In the genomic region with DNA sequence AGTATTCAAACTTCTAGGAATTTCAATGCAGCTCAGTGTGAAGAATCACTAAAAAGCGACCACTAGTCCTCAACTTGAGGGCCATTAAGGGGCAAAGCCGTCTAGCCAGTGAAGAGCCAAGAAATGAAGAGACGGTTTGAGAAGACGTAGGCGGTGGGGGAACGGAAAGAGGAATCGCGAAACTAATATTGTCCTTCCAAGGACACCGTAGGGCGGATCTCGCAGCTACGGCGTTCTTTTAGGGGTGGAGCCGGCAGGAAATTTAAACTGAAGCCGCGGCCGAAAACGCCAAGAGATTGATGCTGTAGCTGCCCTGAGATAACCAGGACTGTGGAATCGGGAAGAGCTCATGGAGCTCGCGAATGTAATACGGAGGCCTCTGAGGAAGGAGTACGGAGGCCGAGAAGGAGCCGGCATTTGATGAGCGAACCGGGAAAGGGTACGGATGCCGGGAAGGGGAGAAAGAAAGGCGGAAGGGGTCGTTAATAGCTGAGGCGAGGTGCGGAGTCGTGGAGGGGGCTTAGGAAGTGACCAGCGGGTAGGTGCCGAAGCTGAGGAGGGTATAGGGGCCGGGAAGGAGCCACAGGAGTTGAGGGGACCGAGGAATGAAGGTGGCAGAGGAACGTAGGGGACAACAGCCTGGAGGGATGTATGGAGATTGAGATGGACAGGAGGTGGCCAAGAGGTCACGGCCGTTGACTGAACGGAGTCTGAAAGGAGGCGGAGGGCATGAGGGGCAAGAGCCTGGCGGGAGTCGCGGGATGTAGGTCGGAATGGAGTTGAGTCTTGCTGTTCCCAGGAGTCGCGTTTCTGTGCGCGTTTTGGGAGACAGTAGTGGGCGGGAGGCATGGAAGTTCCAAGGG, we compare ENCODE assay signal across 1 cellular context.
A peak's percentile ranks its signal among the peaks of the same experiment; 100 is the strongest.
TF ChIP-seq lines count a peak whose summit lies in the region.

A gene with protein sequence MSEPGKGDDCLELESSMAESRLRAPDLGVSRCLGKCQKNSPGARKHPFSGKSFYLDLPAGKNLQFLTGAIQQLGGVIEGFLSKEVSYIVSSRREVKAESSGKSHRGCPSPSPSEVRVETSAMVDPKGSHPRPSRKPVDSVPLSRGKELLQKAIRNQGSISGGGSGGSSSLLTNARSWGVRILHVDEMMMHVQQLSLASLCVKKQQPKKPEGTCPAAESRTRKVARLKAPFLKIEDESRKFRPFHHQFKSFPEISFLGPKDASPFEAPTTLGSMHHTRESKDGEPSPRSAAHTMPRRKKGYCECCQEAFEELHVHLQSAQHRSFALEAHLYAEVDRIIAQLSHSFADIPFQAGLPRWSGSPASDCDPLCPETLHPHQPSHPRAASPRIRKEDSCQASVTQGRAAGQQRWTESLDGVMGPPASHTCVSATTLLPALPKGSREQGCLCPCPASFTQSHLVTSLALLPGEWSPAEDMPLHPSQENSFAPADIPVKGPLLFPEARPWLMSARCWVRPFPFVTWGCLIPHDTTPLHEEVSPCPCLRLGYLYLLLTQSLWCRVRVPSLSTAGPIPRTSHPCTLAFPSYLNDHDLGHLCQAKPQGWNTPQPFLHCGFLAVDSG (plus strand): TSS at position 265 of the 863 bp plus-strand sequence. CDS start 156 bp downstream, at position 421.

TF ChIP-seq in K562, 482 proteins besides CTCF, POLR2A, EP300 and RAD21 (continued from another document and continues in another):
- TF ChIP-seq, protein P1, sequence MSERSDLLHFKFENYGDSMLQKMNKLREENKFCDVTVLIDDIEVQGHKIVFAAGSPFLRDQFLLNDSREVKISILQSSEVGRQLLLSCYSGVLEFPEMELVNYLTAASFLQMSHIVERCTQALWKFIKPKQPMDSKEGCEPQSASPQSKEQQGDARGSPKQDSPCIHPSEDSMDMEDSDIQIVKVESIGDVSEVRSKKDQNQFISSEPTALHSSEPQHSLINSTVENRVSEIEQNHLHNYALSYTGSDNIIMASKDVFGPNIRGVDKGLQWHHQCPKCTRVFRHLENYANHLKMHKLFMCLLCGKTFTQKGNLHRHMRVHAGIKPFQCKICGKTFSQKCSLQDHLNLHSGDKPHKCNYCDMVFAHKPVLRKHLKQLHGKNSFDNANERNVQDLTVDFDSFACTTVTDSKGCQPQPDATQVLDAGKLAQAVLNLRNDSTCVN (CRISPR knock-in tag; IDR thresholded peaks at IDR 0.05), result no peak
- TF ChIP-seq, protein P2, sequence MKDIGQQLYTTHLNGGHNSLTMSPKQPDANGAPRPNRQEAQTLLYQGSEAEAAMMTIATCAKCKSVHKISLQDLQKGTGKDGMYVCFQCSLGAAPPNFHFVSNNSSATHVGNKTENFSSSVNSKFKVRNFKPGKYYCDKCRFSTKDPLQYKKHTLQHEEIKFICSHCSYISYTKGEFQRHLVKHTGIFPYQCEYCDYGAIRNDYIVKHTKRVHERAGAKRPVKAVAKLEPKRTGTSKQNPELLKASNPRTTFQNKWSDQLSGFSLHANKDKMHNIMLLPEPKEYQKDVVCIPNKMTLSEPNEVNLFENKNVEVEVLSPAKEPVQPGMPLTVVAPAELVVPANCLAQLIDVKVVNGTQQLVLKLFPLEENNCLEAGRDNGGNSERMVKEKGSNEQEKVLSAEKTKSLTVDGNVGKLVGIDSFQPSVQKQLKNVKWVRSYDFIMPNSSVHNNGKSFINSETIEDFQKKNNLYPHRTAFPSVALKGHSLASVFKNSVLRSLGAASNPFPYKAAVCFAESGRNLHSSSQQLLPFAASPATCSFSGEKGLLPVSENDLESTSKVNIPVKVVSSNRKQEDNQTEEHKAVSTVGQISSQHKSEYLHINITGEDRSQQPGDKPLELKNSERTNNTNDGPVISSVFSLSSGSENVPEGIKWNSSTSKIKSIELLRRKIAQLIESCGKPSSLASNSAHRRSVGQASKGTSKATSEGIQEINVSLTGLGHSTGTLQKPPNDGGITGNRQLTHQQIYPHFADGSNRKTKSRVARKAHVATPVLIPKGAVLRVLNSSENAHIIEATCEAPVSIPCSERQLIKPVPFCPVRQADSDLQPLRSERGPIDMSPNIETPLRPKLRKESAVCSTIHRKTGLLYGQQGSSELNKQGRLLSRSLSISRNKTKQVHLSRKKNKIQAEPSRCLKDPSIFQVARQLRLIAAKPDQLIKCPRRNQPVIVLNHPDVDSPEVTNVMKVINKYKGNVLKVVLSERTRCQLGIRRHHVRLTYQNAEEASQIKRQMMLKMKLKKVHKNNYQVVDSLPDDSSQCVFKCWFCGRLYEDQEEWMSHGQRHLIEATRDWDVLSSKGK (CRISPR knock-in tag; IDR thresholded peaks at IDR 0.05), result no peak
- no peak for TF ChIP-seq SREBF2 (CRISPR knock-in tag; IDR thresholded peaks at IDR 0.05)
- TF ChIP-seq ZNF436 (CRISPR knock-in tag; IDR thresholded peaks at IDR 0.05), result no peak
- no peak for TF ChIP-seq ZKSCAN3 (CRISPR knock-in tag; IDR thresholded peaks at IDR 0.05)
- TF ChIP-seq NRF1 (conservative IDR thresholded peaks at IDR 0.05 in 1 of 2, IDR thresholded peaks at IDR 0.05 in 1 of 2), result no peak
- TF ChIP-seq SMARCB1 (IDR thresholded peaks at IDR 0.05; ENCODE audit: insufficient read length, low read depth), result no peak
- TF ChIP-seq MTF1 (CRISPR knock-in tag; IDR thresholded peaks at IDR 0.05; ENCODE audit: borderline replicate concordance), result no peak
- TF ChIP-seq, protein P3, sequence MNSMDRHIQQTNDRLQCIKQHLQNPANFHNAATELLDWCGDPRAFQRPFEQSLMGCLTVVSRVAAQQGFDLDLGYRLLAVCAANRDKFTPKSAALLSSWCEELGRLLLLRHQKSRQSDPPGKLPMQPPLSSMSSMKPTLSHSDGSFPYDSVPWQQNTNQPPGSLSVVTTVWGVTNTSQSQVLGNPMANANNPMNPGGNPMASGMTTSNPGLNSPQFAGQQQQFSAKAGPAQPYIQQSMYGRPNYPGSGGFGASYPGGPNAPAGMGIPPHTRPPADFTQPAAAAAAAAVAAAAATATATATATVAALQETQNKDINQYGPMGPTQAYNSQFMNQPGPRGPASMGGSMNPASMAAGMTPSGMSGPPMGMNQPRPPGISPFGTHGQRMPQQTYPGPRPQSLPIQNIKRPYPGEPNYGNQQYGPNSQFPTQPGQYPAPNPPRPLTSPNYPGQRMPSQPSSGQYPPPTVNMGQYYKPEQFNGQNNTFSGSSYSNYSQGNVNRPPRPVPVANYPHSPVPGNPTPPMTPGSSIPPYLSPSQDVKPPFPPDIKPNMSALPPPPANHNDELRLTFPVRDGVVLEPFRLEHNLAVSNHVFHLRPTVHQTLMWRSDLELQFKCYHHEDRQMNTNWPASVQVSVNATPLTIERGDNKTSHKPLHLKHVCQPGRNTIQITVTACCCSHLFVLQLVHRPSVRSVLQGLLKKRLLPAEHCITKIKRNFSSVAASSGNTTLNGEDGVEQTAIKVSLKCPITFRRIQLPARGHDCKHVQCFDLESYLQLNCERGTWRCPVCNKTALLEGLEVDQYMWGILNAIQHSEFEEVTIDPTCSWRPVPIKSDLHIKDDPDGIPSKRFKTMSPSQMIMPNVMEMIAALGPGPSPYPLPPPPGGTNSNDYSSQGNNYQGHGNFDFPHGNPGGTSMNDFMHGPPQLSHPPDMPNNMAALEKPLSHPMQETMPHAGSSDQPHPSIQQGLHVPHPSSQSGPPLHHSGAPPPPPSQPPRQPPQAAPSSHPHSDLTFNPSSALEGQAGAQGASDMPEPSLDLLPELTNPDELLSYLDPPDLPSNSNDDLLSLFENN (IDR thresholded peaks at IDR 0.05; ENCODE audit: low read depth in 2 of 2, low read length in 2 of 2), result 0 out of 4 replicates have a peak, but pooled peaks of 1 of the 2 experiments have one; percentile 35
- TF ChIP-seq JUN (IDR thresholded peaks at IDR 0.05; ENCODE audit: borderline replicate concordance, low read depth, low read length), result no peak; the same call in 1 of the 2 replicates
- TF ChIP-seq JUN (CRISPR knock-in tag; IDR thresholded peaks at IDR 0.05; ENCODE audit: borderline replicate concordance), result no peak
- no peak for TF ChIP-seq DNMT1 (IDR thresholded peaks at IDR 0.05)
- peak; percentile 92 for TF ChIP-seq SUPT5H (IDR thresholded peaks at IDR 0.05)
- TF ChIP-seq SOX6 (IDR thresholded peaks at IDR 0.05), result peak; percentile 26
- TF ChIP-seq ZNF23 (CRISPR knock-in tag; IDR thresholded peaks at IDR 0.05), result no peak
- TF ChIP-seq, protein P4, sequence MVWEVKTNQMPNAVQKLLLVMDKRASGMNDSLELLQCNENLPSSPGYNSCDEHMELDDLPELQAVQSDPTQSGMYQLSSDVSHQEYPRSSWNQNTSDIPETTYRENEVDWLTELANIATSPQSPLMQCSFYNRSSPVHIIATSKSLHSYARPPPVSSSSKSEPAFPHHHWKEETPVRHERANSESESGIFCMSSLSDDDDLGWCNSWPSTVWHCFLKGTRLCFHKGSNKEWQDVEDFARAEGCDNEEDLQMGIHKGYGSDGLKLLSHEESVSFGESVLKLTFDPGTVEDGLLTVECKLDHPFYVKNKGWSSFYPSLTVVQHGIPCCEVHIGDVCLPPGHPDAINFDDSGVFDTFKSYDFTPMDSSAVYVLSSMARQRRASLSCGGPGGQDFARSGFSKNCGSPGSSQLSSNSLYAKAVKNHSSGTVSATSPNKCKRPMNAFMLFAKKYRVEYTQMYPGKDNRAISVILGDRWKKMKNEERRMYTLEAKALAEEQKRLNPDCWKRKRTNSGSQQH (CRISPR knock-in tag; IDR thresholded peaks at IDR 0.05), result 0 out of 2 replicates have a peak, but pooled peaks have one; percentile 11
- TF ChIP-seq TAF9B (IDR thresholded peaks at IDR 0.05; ENCODE audit: partially characterized antibody), result peak; percentile 72
- peak; percentile 7 to 55; a peak in 2 of 4 replicates for TF ChIP-seq FOXK2 (conservative IDR thresholded peaks at IDR 0.05 in 1 of 2, IDR thresholded peaks at IDR 0.05 in 1 of 2; ENCODE audit: low read depth in 2 of 2)
- no peak for TF ChIP-seq ZNF699 (CRISPR knock-in tag; IDR thresholded peaks at IDR 0.05; ENCODE audit: insufficient replicate concordance)
- TF ChIP-seq MIER1 (IDR thresholded peaks at IDR 0.05; ENCODE audit: low read depth), result peak; percentile 20; the same call in 1 of the 2 replicates
- TF ChIP-seq, protein P5, sequence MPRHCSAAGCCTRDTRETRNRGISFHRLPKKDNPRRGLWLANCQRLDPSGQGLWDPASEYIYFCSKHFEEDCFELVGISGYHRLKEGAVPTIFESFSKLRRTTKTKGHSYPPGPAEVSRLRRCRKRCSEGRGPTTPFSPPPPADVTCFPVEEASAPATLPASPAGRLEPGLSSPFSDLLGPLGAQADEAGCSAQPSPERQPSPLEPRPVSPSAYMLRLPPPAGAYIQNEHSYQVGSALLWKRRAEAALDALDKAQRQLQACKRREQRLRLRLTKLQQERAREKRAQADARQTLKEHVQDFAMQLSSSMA (CRISPR knock-in tag; IDR thresholded peaks at IDR 0.05), result no peak
- no peak; the same call in 1 of the 2 replicates for TF ChIP-seq MXI1 (IDR thresholded peaks at IDR 0.05; ENCODE audit: low read depth, low read length)
- peak; percentile 43; the same call in 1 of the 2 replicates for TF ChIP-seq RNF2 (IDR thresholded peaks at IDR 0.05)
- TF ChIP-seq, protein P6, sequence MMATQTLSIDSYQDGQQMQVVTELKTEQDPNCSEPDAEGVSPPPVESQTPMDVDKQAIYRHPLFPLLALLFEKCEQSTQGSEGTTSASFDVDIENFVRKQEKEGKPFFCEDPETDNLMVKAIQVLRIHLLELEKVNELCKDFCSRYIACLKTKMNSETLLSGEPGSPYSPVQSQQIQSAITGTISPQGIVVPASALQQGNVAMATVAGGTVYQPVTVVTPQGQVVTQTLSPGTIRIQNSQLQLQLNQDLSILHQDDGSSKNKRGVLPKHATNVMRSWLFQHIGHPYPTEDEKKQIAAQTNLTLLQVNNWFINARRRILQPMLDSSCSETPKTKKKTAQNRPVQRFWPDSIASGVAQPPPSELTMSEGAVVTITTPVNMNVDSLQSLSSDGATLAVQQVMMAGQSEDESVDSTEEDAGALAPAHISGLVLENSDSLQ (IDR thresholded peaks at IDR 0.05), result peak; percentile 59
- TF ChIP-seq, protein P7, sequence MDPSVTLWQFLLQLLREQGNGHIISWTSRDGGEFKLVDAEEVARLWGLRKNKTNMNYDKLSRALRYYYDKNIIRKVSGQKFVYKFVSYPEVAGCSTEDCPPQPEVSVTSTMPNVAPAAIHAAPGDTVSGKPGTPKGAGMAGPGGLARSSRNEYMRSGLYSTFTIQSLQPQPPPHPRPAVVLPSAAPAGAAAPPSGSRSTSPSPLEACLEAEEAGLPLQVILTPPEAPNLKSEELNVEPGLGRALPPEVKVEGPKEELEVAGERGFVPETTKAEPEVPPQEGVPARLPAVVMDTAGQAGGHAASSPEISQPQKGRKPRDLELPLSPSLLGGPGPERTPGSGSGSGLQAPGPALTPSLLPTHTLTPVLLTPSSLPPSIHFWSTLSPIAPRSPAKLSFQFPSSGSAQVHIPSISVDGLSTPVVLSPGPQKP (CRISPR knock-in tag; IDR thresholded peaks at IDR 0.05), result no peak
- TF ChIP-seq KDM1A (IDR thresholded peaks at IDR 0.05), result peak in 1 of 2 experiments; percentile 19; a peak in 1 of 4 replicates
- TF ChIP-seq, protein P8, sequence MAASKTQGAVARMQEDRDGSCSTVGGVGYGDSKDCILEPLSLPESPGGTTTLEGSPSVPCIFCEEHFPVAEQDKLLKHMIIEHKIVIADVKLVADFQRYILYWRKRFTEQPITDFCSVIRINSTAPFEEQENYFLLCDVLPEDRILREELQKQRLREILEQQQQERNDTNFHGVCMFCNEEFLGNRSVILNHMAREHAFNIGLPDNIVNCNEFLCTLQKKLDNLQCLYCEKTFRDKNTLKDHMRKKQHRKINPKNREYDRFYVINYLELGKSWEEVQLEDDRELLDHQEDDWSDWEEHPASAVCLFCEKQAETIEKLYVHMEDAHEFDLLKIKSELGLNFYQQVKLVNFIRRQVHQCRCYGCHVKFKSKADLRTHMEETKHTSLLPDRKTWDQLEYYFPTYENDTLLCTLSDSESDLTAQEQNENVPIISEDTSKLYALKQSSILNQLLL (CRISPR knock-in tag; IDR thresholded peaks at IDR 0.05; ENCODE audit: borderline replicate concordance), result no peak
- TF ChIP-seq, protein P9, sequence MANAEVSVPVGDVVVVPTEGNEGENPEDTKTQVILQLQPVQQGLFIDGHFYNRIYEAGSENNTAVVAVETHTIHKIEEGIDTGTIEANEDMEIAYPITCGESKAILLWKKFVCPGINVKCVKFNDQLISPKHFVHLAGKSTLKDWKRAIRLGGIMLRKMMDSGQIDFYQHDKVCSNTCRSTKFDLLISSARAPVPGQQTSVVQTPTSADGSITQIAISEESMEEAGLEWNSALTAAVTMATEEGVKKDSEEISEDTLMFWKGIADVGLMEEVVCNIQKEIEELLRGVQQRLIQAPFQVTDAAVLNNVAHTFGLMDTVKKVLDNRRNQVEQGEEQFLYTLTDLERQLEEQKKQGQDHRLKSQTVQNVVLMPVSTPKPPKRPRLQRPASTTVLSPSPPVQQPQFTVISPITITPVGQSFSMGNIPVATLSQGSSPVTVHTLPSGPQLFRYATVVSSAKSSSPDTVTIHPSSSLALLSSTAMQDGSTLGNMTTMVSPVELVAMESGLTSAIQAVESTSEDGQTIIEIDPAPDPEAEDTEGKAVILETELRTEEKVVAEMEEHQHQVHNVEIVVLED (CRISPR knock-in tag; IDR thresholded peaks at IDR 0.05), result no peak
- peak; percentile 65; the same call in 1 of the 2 replicates for TF ChIP-seq XRCC5 (IDR thresholded peaks at IDR 0.05; ENCODE audit: low read depth, low read length)
- no peak for TF ChIP-seq ZSCAN32 (CRISPR knock-in tag; IDR thresholded peaks at IDR 0.05)
- no peak for TF ChIP-seq ZNF311 (CRISPR knock-in tag; IDR thresholded peaks at IDR 0.05)
- no peak for TF ChIP-seq CHD2 (IDR thresholded peaks at IDR 0.05; ENCODE audit: low read depth, low read length)
- no peak; the same call in 1 of the 2 replicates for TF ChIP-seq TCF7 (IDR thresholded peaks at IDR 0.05; ENCODE audit: borderline replicate concordance)
- TF ChIP-seq, protein P10, sequence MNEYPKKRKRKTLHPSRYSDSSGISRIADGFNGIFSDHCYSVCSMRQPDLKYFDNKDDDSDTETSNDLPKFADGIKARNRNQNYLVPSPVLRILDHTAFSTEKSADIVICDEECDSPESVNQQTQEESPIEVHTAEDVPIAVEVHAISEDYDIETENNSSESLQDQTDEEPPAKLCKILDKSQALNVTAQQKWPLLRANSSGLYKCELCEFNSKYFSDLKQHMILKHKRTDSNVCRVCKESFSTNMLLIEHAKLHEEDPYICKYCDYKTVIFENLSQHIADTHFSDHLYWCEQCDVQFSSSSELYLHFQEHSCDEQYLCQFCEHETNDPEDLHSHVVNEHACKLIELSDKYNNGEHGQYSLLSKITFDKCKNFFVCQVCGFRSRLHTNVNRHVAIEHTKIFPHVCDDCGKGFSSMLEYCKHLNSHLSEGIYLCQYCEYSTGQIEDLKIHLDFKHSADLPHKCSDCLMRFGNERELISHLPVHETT (CRISPR knock-in tag; conservative IDR thresholded peaks at IDR 0.05 in 1 of 2, IDR thresholded peaks at IDR 0.05 in 1 of 2), result no peak
